ENCODE assay signal across 1 cellular context in genomic region chr1:145918144-145918991, GRCh38.
TF ChIP-seq lines count a peak whose summit lies in the region.

Gene PEX11B (minus strand): TSS chr1:145918717. CDS start chr1:145918688, 29 bp downstream.

TF ChIP-seq in HEK293, 187 proteins besides CTCF, POLR2A, EP300 and RAD21 (continued from another document):
- TF ChIP-seq PRDM6 (tag by site-specific recombination; IDR thresholded peaks at IDR 0.05) (no peak), ZNF610 (tag by site-specific recombination; IDR thresholded peaks at IDR 0.05; ENCODE audit: borderline replicate concordance) (0 out of 2 replicates have a peak, but pooled peaks have one; percentile 48), ZBTB11 (tag by site-specific recombination; conservative IDR thresholded peaks at IDR 0.05; ENCODE audit: low read depth) (0 out of 2 replicates have a peak, but pooled peaks have one; percentile 8), ZNF513 (tag by site-specific recombination; IDR thresholded peaks at IDR 0.05) (no peak), YY1 (tag by site-specific recombination; IDR thresholded peaks at IDR 0.05) (peak; percentile 64; the same call in 1 of the 2 replicates), ZBTB20 (tag by site-specific recombination; IDR thresholded peaks at IDR 0.05) (peak; percentile 97), ZFHX2 (tag by site-specific recombination; conservative IDR thresholded peaks at IDR 0.05) (peak; percentile 66), ZNF692 (tag by site-specific recombination; IDR thresholded peaks at IDR 0.05) (peak; percentile 71), ZFP69B (tag by site-specific recombination; IDR thresholded peaks at IDR 0.05) (0 out of 2 replicates have a peak, but pooled peaks have one; percentile 26), ZBTB21 (tag by site-specific recombination; IDR thresholded peaks at IDR 0.05) (peak; percentile 66; the same call in 1 of the 2 replicates), KLF10 (tag by site-specific recombination; IDR thresholded peaks at IDR 0.05) (peak; percentile 76), ZNF670 (tag by site-specific recombination; IDR thresholded peaks at IDR 0.05; ENCODE audit: low read depth) (no peak), KLF1 (tag by site-specific recombination; IDR thresholded peaks at IDR 0.05) (peak; percentile 50; the same call in 1 of the 2 replicates), BCL11A (tag by site-specific recombination; IDR thresholded peaks at IDR 0.05; ENCODE audit: low read depth) (0 out of 2 replicates have a peak, but pooled peaks have one; percentile 62), ZNF549 (tag by site-specific recombination; IDR thresholded peaks at IDR 0.05) (no peak), ZBTB48 (tag by site-specific recombination; IDR thresholded peaks at IDR 0.05) (peak; percentile 91), KLF17 (tag by site-specific recombination; IDR thresholded peaks at IDR 0.05) (peak; percentile 50), ZNF707 (tag by site-specific recombination; IDR thresholded peaks at IDR 0.05) (0 out of 2 replicates have a peak, but pooled peaks have one; percentile 24), ZNF518A (tag by site-specific recombination; conservative IDR thresholded peaks at IDR 0.05; ENCODE audit: low read depth) (0 out of 2 replicates have a peak, but pooled peaks have one; percentile 13), ZNF639 (tag by site-specific recombination; IDR thresholded peaks at IDR 0.05) (0 out of 2 replicates have a peak, but pooled peaks have one; percentile 65), ZBTB44 (tag by site-specific recombination; IDR thresholded peaks at IDR 0.05) (peak; percentile 36; the same call in 1 of the 2 replicates), ZNF239 (tag by site-specific recombination; IDR thresholded peaks at IDR 0.05) (0 out of 2 replicates have a peak, but pooled peaks have one; percentile 34), ZNF660 (tag by site-specific recombination; IDR thresholded peaks at IDR 0.05) (peak; percentile 74; the same call in 1 of the 2 replicates), ZNF629 (tag by site-specific recombination; IDR thresholded peaks at IDR 0.05) (peak; percentile 64), ZNF580 (tag by site-specific recombination; IDR thresholded peaks at IDR 0.05) (peak; percentile 32; the same call in 1 of the 2 replicates), ZEB2 (tag by site-specific recombination; IDR thresholded peaks at IDR 0.05) (0 out of 2 replicates have a peak, but pooled peaks have one; percentile 33), KLF8 (tag by site-specific recombination; IDR thresholded peaks at IDR 0.05) (peak; percentile 95), SP3 (tag by site-specific recombination; IDR thresholded peaks at IDR 0.05) (peak; percentile 98), KLF7 (tag by site-specific recombination; IDR thresholded peaks at IDR 0.05; ENCODE audit: borderline replicate concordance) (peak; percentile 66; the same call in 1 of the 2 replicates), ZNF449 (tag by site-specific recombination; IDR thresholded peaks at IDR 0.05) (peak; percentile 35; the same call in 1 of the 2 replicates), ZXDB (tag by site-specific recombination; IDR thresholded peaks at IDR 0.05) (0 out of 2 replicates have a peak, but pooled peaks have one; percentile 74), ZBTB7A (tag by site-specific recombination; IDR thresholded peaks at IDR 0.05; ENCODE audit: low read depth) (0 out of 2 replicates have a peak, but pooled peaks have one; percentile 27)
TF ChIP-seq in HEK293: peak in this region for 42.
